Comparison of ENCODE assay signal across 14 cellular contexts in the genomic region with DNA sequence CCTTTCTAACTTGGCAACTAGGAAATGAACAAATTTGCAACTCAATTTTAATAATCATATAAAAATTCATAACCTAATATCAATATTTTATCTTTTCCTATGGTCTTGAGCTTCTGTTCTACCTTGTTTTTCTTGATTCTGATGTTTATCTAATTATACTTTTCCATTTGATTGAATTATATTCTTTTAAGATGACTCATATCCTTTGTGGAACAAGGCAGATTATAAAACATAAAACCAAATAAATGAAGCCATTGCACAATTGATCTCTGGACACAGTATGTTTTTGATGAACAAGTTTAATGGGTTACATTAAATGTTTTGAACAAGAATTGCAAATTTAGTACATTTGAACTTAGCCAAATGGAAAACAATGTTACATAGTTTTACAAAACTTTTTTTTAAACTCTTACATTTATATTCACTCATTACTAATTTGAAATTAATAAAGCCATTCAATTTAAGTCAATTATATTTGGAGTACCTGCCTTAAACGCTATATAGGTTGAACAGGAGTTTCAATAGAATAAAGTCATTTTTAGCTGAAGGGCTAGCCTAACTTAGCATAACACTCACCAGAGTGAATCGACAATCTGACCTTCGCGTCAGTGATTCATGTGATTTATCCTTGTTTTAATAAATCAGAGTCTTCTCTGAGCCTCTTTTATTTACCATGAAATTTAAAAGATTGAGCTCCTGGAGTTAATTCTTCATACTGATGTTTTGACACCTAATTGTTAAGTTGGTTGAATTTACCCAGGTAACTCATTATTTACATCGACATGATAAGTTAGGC. TPM values are rescaled to one million over a fixed set of nuclear protein-coding genes. Genes with fewer than 3 reads are reported as not detected.
DNase-seq lines count a peak whose midpoint lies in the region; ATAC-seq, FAIRE-seq and TF ChIP-seq lines count a peak whose summit lies in the region.
"Had no signal": no experiment of that assay in that cellular context is flagged by ENCODE, and none has a peak within 500 bp of the region (broad histone marks: within the 10 kb centered on the region; RNA-seq: fewer than 3 reads in every experiment).

No MANE protein-coding gene starts in this region.

- BruUV-seq in PC-9 (replicated peaks; lab: Mats Ljungman, UMichigan), result no TSS peak

- H3K27me3 Mint-ChIP-seq in osteocyte (ENCODE audit: unreplicated experiment), result no peaks in the 10 kb centered on the region
- H3K27me3 Mint-ChIP-seq: T-cell had no signal

- peak; percentile 66 for FAIRE-seq in GM19239 (lab: Jason Lieb, UNC)

- TF ChIP-seq CTCF in PC-9 (conservative IDR thresholded peaks at IDR 0.05), result no peak
- no peak for TF ChIP-seq CTCF in choroid plexus epithelial cell (conservative IDR thresholded peaks at IDR 0.05; ENCODE audit: low read depth, low read length)
- no peak for TF ChIP-seq CTCF in osteocyte (IDR thresholded peaks at IDR 0.05)

- DNase-seq in GM19239 (ENCODE audit: insufficient read length, low spot score) (no peak), PC-9 (peak in 1 of 2 experiments; percentile 82), choroid plexus epithelial cell (ENCODE audit: low read depth) (peak; percentile 46), osteocyte (ENCODE audit: extremely low spot score, unreplicated experiment) (no peak), 8988T (no peak), NCI-H2171 (lab: John Stamatoyannopoulos, UW) (no peak)
- DNase-seq: activated naive CD4-positive, alpha-beta T cell; glutamatergic neuron; sigmoid colon had no signal

- POLR2A ChIA-PET in PC-9 (lab: Charles Lee; ENCODE audit: unreplicated experiment), result no interaction called here

- H3K9me2 ChIP-seq in PC-9 (ENCODE audit: insufficient read depth), result no peaks in the 10 kb centered on the region

- no peak for ATAC-seq in GM21423 (IDR thresholded peaks at IDR 0.05; ENCODE audit: unreplicated experiment)
- ATAC-seq: left lobe of liver, T-cell had no signal

- peak overlapping the region; percentile 91 for H3K4me2 ChIP-seq in PC-9

- no peak overlapping the region for H2AFZ ChIP-seq in PC-9

- intact Hi-C loops in PC-9 (cut with micrococcal nuclease; ENCODE audit: unreplicated experiment), result no loop called here

- H3K9me3 Mint-ChIP-seq in osteocyte (ENCODE audit: unreplicated experiment), result no peaks in the 10 kb centered on the region
- H3K9me3 Mint-ChIP-seq: nephron, T-cell had no signal

- peaks cover 5% of the 10 kb centered on the region; the same call in 1 of the 2 replicates for H3K9me3 ChIP-seq in PC-9 (ENCODE audit: insufficient read depth, low read depth)
- H3K9me3 ChIP-seq: sigmoid colon had no signal

- H4K20me1 ChIP-seq in PC-9 (ENCODE audit: insufficient read depth), result no peaks in the 10 kb centered on the region

- CTCF ChIA-PET in PC-9 (lab: Charles Lee), result no interaction called here

- H3K36me3 ChIP-seq in PC-9 (ENCODE audit: low read depth), result peaks cover 25% of the 10 kb centered on the region; the same call in 1 of the 2 replicates

- peak overlapping the region; percentile 87 for H3K27ac Mint-ChIP-seq in osteocyte (ENCODE audit: unreplicated experiment)
- H3K27ac Mint-ChIP-seq: nephron had no signal

- H3K4me3 ChIP-seq in PC-9 (peak overlapping the region; percentile 26), choroid plexus epithelial cell (ENCODE audit: low read depth, low read length) (no peak overlapping the region)
- H3K4me3 ChIP-seq: sigmoid colon had no signal

- peak overlapping the region; percentile 5 for H3K4me3 Mint-ChIP-seq in osteocyte (ENCODE audit: unreplicated experiment)

- H3K27ac ChIP-seq in PC-9, result peak overlapping the region; percentile 34
- H3K27ac ChIP-seq: HL-60 had no signal

- H3K36me3 Mint-ChIP-seq in osteocyte (ENCODE audit: unreplicated experiment), result peaks cover 7% of the 10 kb centered on the region

- H3K4me1 Mint-ChIP-seq in osteocyte (ENCODE audit: unreplicated experiment), result peaks cover 57% of the 10 kb centered on the region

- no peaks in the 10 kb centered on the region for H3K27me3 ChIP-seq in PC-9 (ENCODE audit: insufficient read depth, low read depth)
- H3K27me3 ChIP-seq: sigmoid colon had no signal

- H3K4me1 ChIP-seq in PC-9 (replicated peaks; ENCODE audit: insufficient read depth), result peaks cover 74% of the 10 kb centered on the region

- peaks cover 73% of the 10 kb centered on the region for H3K79me2 ChIP-seq in PC-9 (ENCODE audit: low read depth)

- peaks cover 27% of the 10 kb centered on the region for H3F3A ChIP-seq in PC-9 (ENCODE audit: insufficient read depth, low read depth)

RNA-seq across cellular contexts. Expression of a gene that starts 3.8 kb away (rescaled TPM):
- 47.6 and 51.0 TPM in 2 replicates for total RNA-seq in PC-9 (2021)
- total RNA-seq in osteocyte, result 63.5 and 65.7 TPM in 2 replicates

RNA-seq across cellular contexts. Expression of a gene that starts 45.1 kb away (rescaled TPM):
- 0.15 TPM in 1 of 2 replicates, not detected in the other for total RNA-seq in PC-9 (2021)
- 22.7 and 25.8 TPM in 2 replicates for total RNA-seq in osteocyte

Comparison
In these comparisons a context has a peak if more than half of its experiments do, and no peak if none do; other contexts are left out.
1. RNA of a gene that starts 45.1 kb away (total RNA-seq): 22.7 to 25.8 TPM in osteocyte; 0.15 TPM in PC-9; every median in the first group is over 10 times any median in the second.